ENCODE assay signal across 1 cellular context in genomic region chr11:59658036-59658435, GRCh38.
TF ChIP-seq lines count a peak whose summit lies in the region.

No MANE protein-coding gene starts in this region.

TF ChIP-seq in GM23338, 12 proteins besides CTCF, POLR2A, EP300 and RAD21 (continued from another document):
- TF ChIP-seq ZNF462 (CRISPR knock-in tag; IDR thresholded peaks at IDR 0.05) (no peak), JUNB (IDR thresholded peaks at IDR 0.05; ENCODE audit: unreplicated experiment) (no peak), POLR2AphosphoS5 (IDR thresholded peaks at IDR 0.05; ENCODE audit: low read depth) (no peak), EZH2 (IDR thresholded peaks at IDR 0.05; ENCODE audit: low read depth, unreplicated experiment) (no peak), CREB1 (CRISPR knock-in tag; IDR thresholded peaks at IDR 0.05; ENCODE audit: low read depth) (no peak), REST (IDR thresholded peaks at IDR 0.05; ENCODE audit: unreplicated experiment) (no peak)
